28 cellular contexts compared by ENCODE assay signal in genomic region chr1:184429342-184429741, GRCh38.
"Had no signal": no experiment of that assay in that cellular context is flagged by ENCODE, and none has a peak within 500 bp of the region (broad histone marks: within the 10 kb centered on the region; RNA-seq: fewer than 3 reads in every experiment).

No MANE protein-coding gene starts in this region.

- FAIRE-seq: astrocyte, colon had no signal

- DNase-seq: activated B cell treated with CpG ODN at 0.5 μM for 24 hours; activated CD4-positive, alpha-beta T cell treated with anti-CD3 and anti-CD28 coated beads for 48 hours; activated CD4-positive, alpha-beta T cell treated with anti-CD3 and anti-CD28 coated beads, Interleukin-2, amount 50 U/mL, for 1 hour; activated CD4-positive, alpha-beta T cell treated with anti-CD3 and anti-CD28 coated beads, Interleukin-2, amount 50 U/mL, for 48 hours; activated CD8-positive, alpha-beta memory T cell treated with anti-CD3 and anti-CD28 coated beads for 24 hours; activated CD8-positive, alpha-beta T cell treated with anti-CD3 and anti-CD28 coated beads for 36 hours; activated effector memory CD4-positive, alpha-beta T cell treated with Interleukin-2 at 50 U/mL for 16 hours; activated gamma-delta T cell treated with Interleukin-2 at 50 U/mL for 16 hours; activated naive CD4-positive, alpha-beta T cell treated with anti-CD3 and anti-CD28 coated beads, Interleukin-2, amount 50 U/mL, for 16 hours; activated naive CD4-positive, alpha-beta T cell treated with Interleukin-2 at 50 U/mL for 16 hours; activated T-cell treated with anti-CD3 and anti-CD28 coated beads, Interleukin-2, amount 50 U/mL, for 4 hours; amniotic stem cell; caudate nucleus; cortex of kidney; dermis blood vessel endothelial cell; effector CD4-positive, alpha-beta T cell; effector memory CD8-positive, alpha-beta T cell; esophagus squamous epithelium; foreskin melanocyte; T-helper 17 cell; T1000; WERI-Rb-1 had no signal

- ATAC-seq: activated CD4-positive, CD25-positive, alpha-beta regulatory T cell treated with anti-CD3 and anti-CD28 coated beads, Interleukin-2, amount 50 U/mL, for 24 hours; activated CD8-positive, alpha-beta T cell treated with anti-CD3 and anti-CD28 coated beads for 36 hours; activated T-cell treated with anti-CD3 and anti-CD28 coated beads, Interleukin-2, amount 50 U/mL, for 4 hours; activated T-helper 17 cell treated with anti-CD3 and anti-CD28 coated beads, Interleukin-2, amount 50 U/mL, for 72 hours; effector memory CD8-positive, alpha-beta T cell; gastroesophageal sphincter; T-helper 17 cell had no signal

- H3K27ac ChIP-seq: epithelial cell of prostate, esophagus squamous epithelium, gastroesophageal sphincter, WERI-Rb-1 had no signal
